Comparison of ENCODE assay signal across 8 cellular contexts in genomic region chr1:18955442-18956188, GRCh38. TPM values are rescaled to one million over a fixed set of nuclear protein-coding genes. Genes with fewer than 3 reads are reported as not detected.
DNase-seq lines count a peak whose midpoint lies in the region; ATAC-seq and TF ChIP-seq lines count a peak whose summit lies in the region.

No MANE protein-coding gene starts in this region.

- no peak overlapping the region for H2AFZ ChIP-seq in osteoblast (ENCODE audit: low read length)

- DNase-seq in GM12864 (ENCODE audit: low read depth) (no peak), NCI-H510A (lab: John Stamatoyannopoulos, UW) (peak; percentile 15), fibroblast of mammary gland (ENCODE audit: low read depth) (peak; percentile 26), osteoblast (ENCODE audit: insufficient read length, low spot score, missing footprints) (peak; percentile 95), cerebellum (ENCODE audit: low spot score) (no peak)
- peak; percentile 71 to 77 for DNase-seq in activated T-cell treated with anti-CD3 and anti-CD28 coated beads, Interleukin-2, amount 50 U/mL, for 48 hours

- TF ChIP-seq CTCF in GM12864 (IDR thresholded peaks at IDR 0.05; ENCODE audit: low read depth, low read length, missing control alignments) (no peak), fibroblast of mammary gland (conservative IDR thresholded peaks at IDR 0.05; ENCODE audit: control insufficient read depth, insufficient read depth, low read depth, low read length) (no peak), osteoblast (IDR thresholded peaks at IDR 0.05; ENCODE audit: extremely low read depth, low read depth, low read length) (no peak)

- peak; percentile 7 for ATAC-seq in HG02610 (IDR thresholded peaks at IDR 0.05; ENCODE audit: unreplicated experiment)
- ATAC-seq in esophagus mucosa: no peak

- peaks cover 18% of the 10 kb centered on the region for H4K20me1 ChIP-seq in osteoblast (ENCODE audit: insufficient read depth, low read length)

- peaks cover 6% of the 10 kb centered on the region for H3K36me3 ChIP-seq in osteoblast (ENCODE audit: insufficient read depth, low read length)

- peak overlapping the region; percentile 91 for H3K4me2 ChIP-seq in osteoblast (ENCODE audit: insufficient read depth, low read length)

- peaks cover 17% of the 10 kb centered on the region for H3K27me3 ChIP-seq in osteoblast (ENCODE audit: insufficient read depth, low read length)

- H3K79me2 ChIP-seq in osteoblast (ENCODE audit: insufficient read depth, low read length): peaks cover 53% of the 10 kb centered on the region

- H3K27ac ChIP-seq in osteoblast (ENCODE audit: low read depth, low read length): peak overlapping the region; percentile 42

- H3K9me3 ChIP-seq in osteoblast (ENCODE audit: low read depth, low read length): no peaks in the 10 kb centered on the region

- peaks cover 46% of the 10 kb centered on the region for H3K4me1 ChIP-seq in osteoblast (ENCODE audit: insufficient read depth, low read length)

- H3K4me3 ChIP-seq in GM12864 (ENCODE audit: low read depth, low read length) (peak overlapping the region; percentile 68), fibroblast of mammary gland (ENCODE audit: control insufficient read depth, low read depth, low read length) (peak overlapping the region; percentile 54), osteoblast (ENCODE audit: insufficient read depth, low read length) (peak overlapping the region; percentile 88)

RNA-seq across cellular contexts. Expression of gene IFFO2, which starts 0.9 kb away (rescaled TPM):
- total RNA-seq in osteoblast: 6.8 and 10.9 TPM in 2 replicates
- total RNA-seq in esophagus mucosa: 70.2 TPM
- total RNA-seq in cerebellum: 6.5 TPM

RNA-seq across cellular contexts. Expression of gene ALDH4A1, which starts 53.3 kb away (rescaled TPM):
- total RNA-seq in osteoblast (28.6 and 31.8 TPM in 2 replicates), esophagus mucosa (54.8 TPM), cerebellum (6.6 TPM)

Comparison
In these comparisons a context has a peak if more than half of its experiments do, and no peak if none do; other contexts are left out.
1. DNase-seq: peak in NCI-H510A (single experiment), activated T-cell treated with anti-CD3 and anti-CD28 coated beads, Interleukin-2, amount 50 U/mL, for 48 hours (2 of 2), fibroblast of mammary gland (single experiment) and osteoblast (single experiment); none in GM12864 (single experiment) and cerebellum (single experiment).
2. Peak in every context shown above with its lines, with median percentiles within 50 percentile points of each other: H3K4me3 ChIP-seq.